In the genomic region with DNA sequence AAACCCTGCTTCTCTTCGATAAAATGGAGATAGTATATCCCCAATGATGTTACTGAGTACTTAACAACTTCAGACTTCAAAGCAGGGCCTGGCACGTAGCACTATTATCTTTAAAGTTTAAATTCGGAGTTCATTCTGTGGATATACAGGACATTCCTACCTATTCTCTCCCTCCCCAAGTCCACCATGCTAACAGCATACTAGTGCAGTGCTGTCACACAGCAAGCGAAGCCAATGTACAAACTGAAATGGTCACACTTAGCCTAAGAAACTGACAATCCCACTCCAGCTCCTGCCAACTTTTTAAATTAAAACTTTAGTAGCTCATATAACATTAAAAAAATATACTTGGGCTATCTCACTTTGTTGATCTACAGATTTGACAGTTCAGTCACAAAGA, we compare ENCODE assay signal across 11 cellular contexts. TPM values are rescaled to one million over a fixed set of nuclear protein-coding genes. Genes with fewer than 3 reads are reported as not detected.
DNase-seq lines count a peak whose midpoint lies in the region; ATAC-seq, FAIRE-seq and TF ChIP-seq lines count a peak whose summit lies in the region.
"Had no signal": no experiment of that assay in that cellular context is flagged by ENCODE, and none has a peak within 500 bp of the region (broad histone marks: within the 10 kb centered on the region; RNA-seq: fewer than 3 reads in every experiment).

No MANE protein-coding gene starts in this region.

- H3K27me3 Mint-ChIP-seq in activated T-helper 1 cell treated with anti-CD3 and anti-CD28 coated beads, Interleukin-12 subunit alpha, Interleukin-12 subunit beta, Interleukin-2, Interleukin-4 antibody, amounts not matched to agents 30 ng/mL and 10 ng/mL and 1 ng/mL, durations not matched to agents 14 hours and 24 hours and 36 hours (ENCODE audit: insufficient read depth): no peaks in the 10 kb centered on the region
- H3K27me3 Mint-ChIP-seq in immature natural killer cell (ENCODE audit: low read depth in 3 of 3): peaks cover 4 to 12% (median 6%) of the 10 kb centered on the region in 3 donors

- intact Hi-C loops in activated T-helper 1 cell treated with anti-CD3 and anti-CD28 coated beads, Interleukin-12 subunit alpha, Interleukin-12 subunit beta, Interleukin-2, Interleukin-4 antibody, amounts not matched to agents 30 ng/mL and 10 ng/mL and 1 ng/mL, durations not matched to agents 14 hours and 24 hours and 36 hours (cut with micrococcal nuclease): loop anchor here (2.0 to 10.0 kb wide), 10 partner anchors 35 to 1683 kb away; a partner anchor contains a TSS
- intact Hi-C loops in testis (cut with DNase I; ENCODE audit: low total_unique reads) (no loop called here), sciatic nerve (cut with DNase I) (loop anchor here (10.0 kb wide), 1 partner anchor 53 kb away; a partner anchor contains a TSS)

- peak overlapping the region; percentile 86 for H3K4me2 ChIP-seq in SK-N-SH

- H4K20me1 ChIP-seq in SK-N-SH (ENCODE audit: insufficient read depth): peaks cover 32% of the 10 kb centered on the region

- H3K36me3 ChIP-seq in SK-N-SH (replicated peaks in 1 of 2; ENCODE audit: control insufficient read depth in 1 of 2, insufficient read depth in 2 of 2, low read length in 1 of 2): peaks cover 20 to 37% of the 10 kb centered on the region in 2 experiments
- H3K36me3 ChIP-seq in testis (ENCODE audit: low read depth, missing control alignments): no peaks in the 10 kb centered on the region

- POLR2A ChIA-PET in SK-N-SH (lab: Yijun Ruan, JAX): interaction anchor here (1.5 to 2.6 kb wide), 2 partner anchors 9 to 53 kb away, joined by 3 to 16 read pairs; a partner anchor contains a TSS

- H3K4me1 Mint-ChIP-seq in activated T-helper 1 cell treated with anti-CD3 and anti-CD28 coated beads, Interleukin-12 subunit alpha, Interleukin-12 subunit beta, Interleukin-2, Interleukin-4 antibody, amounts not matched to agents 30 ng/mL and 10 ng/mL and 1 ng/mL, durations not matched to agents 14 hours and 24 hours and 36 hours (ENCODE audit: low read depth): peaks cover 48% of the 10 kb centered on the region
- H3K4me1 Mint-ChIP-seq in immature natural killer cell: peaks cover 34 to 50% of the 10 kb centered on the region in 2 donors

- no peaks in the 10 kb centered on the region for H3K9me2 ChIP-seq in SK-N-SH

- no peak overlapping the region; the same call in 1 of the 2 replicates for H2AFZ ChIP-seq in SK-N-SH (ENCODE audit: low read depth)

- H3K4me1 ChIP-seq in SK-N-SH (ENCODE audit: control insufficient read depth in 1 of 2, insufficient read depth in 2 of 2, low read depth in 1 of 2, low read length in 1 of 2) (peaks cover 24% of the 10 kb centered on the region in 2 experiments), testis (peaks cover 24% of the 10 kb centered on the region)

- ATAC-seq in SK-N-SH treated with all-trans-retinoic acid at 6 μM for 48 hours (no peak), sciatic nerve (no peak)
- ATAC-seq: left ventricle myocardium superior had no signal

- H3K27ac ChIP-seq in SK-N-SH (ENCODE audit: low read depth in 2 of 2, low read length in 1 of 2) (peak overlapping the region; percentile 80 to 93), testis (peak overlapping the region; percentile 90 to 93)

- peaks cover 20% of the 10 kb centered on the region for H3F3A ChIP-seq in SK-N-SH (replicated peaks; ENCODE audit: insufficient read depth)

- 87% methylated on average over 4 of the region's 4 CpGs for WGBS in SK-N-SH (ENCODE audit: low lambda C conversion rate)
- 47 to 64% methylated on average over 4 of the region's 4 CpGs for WGBS in testis, 2 donors

- no peak for TF ChIP-seq CTCF in SK-N-SH (IDR thresholded peaks at IDR 0.05)
- no peak for TF ChIP-seq CTCF in testis (IDR thresholded peaks at IDR 0.05)

- peaks cover 41% of the 10 kb centered on the region for H3K36me3 Mint-ChIP-seq in activated T-helper 1 cell treated with anti-CD3 and anti-CD28 coated beads, Interleukin-12 subunit alpha, Interleukin-12 subunit beta, Interleukin-2, Interleukin-4 antibody, amounts not matched to agents 30 ng/mL and 10 ng/mL and 1 ng/mL, durations not matched to agents 14 hours and 24 hours and 36 hours (ENCODE audit: low read depth)
- H3K36me3 Mint-ChIP-seq in immature natural killer cell: no peaks in the 10 kb centered on the region

- TF ChIP-seq POLR2A in testis (IDR thresholded peaks at IDR 0.05) (no peak), H54 (IDR thresholded peaks at IDR 0.05; ENCODE audit: low read depth, low read length) (no peak)

- DNase-seq in SK-N-SH (no peak), immature natural killer cell (no peak), testis (no peak), sciatic nerve (ENCODE audit: low spot score) (no peak), NCI-H446 treated with DMSO at 0.1 percent for 48 hours (lab: John Stamatoyannopoulos, UW) (no peak), H54 (ENCODE audit: insufficient read length, low spot score) (no peak)
- no peak for DNase-seq in activated T-helper 1 cell treated with anti-CD3 and anti-CD28 coated beads, Interleukin-12 subunit alpha, Interleukin-12 subunit beta, Interleukin-2, Interleukin-4 antibody, amounts not matched to agents 30 ng/mL and 10 ng/mL and 1 ng/mL, durations not matched to agents 14 hours and 24 hours and 36 hours (ENCODE audit: low spot score)
- DNase-seq: activated T-cell treated with anti-CD3 and anti-CD28 coated beads, Interleukin-2, amount 50 U/mL, for 1 hour; left ventricle myocardium superior; stimulated activated naive CD4-positive, alpha-beta T cell treated with Interleukin-2 at 50 U/mL for 16 hours had no signal

- no peak for FAIRE-seq in H54 (lab: Jason Lieb, UNC)

- H3K9me3 ChIP-seq in SK-N-SH: no peaks in the 10 kb centered on the region
- H3K9me3 ChIP-seq in testis: no peaks in the 10 kb centered on the region

- peak overlapping the region; percentile 92; the same call in 1 of the 2 replicates for H3K9ac ChIP-seq in SK-N-SH

- peaks cover 71% of the 10 kb centered on the region for H3K79me2 ChIP-seq in SK-N-SH (ENCODE audit: insufficient read depth)

- TF ChIP-seq EP300 in SK-N-SH (IDR thresholded peaks at IDR 0.05; ENCODE audit: borderline replicate concordance in 1 of 2, low read depth in 1 of 2, low read length in 1 of 2): no peak

- CTCF ChIA-PET in SK-N-SH (lab: Yijun Ruan, JAX): interaction anchor here (0.6 to 3.5 kb wide), 8 partner anchors 50 to 224 kb away, joined by 3 to 18 read pairs (median 4); a partner anchor contains a TSS

- no peaks in the 10 kb centered on the region for H3K9me3 Mint-ChIP-seq in activated T-helper 1 cell treated with anti-CD3 and anti-CD28 coated beads, Interleukin-12 subunit alpha, Interleukin-12 subunit beta, Interleukin-2, Interleukin-4 antibody, amounts not matched to agents 30 ng/mL and 10 ng/mL and 1 ng/mL, durations not matched to agents 14 hours and 24 hours and 36 hours
- no peaks in the 10 kb centered on the region for H3K9me3 Mint-ChIP-seq in immature natural killer cell

- peak overlapping the region; percentile 98 for H3K27ac Mint-ChIP-seq in activated T-helper 1 cell treated with anti-CD3 and anti-CD28 coated beads, Interleukin-12 subunit alpha, Interleukin-12 subunit beta, Interleukin-2, Interleukin-4 antibody, amounts not matched to agents 30 ng/mL and 10 ng/mL and 1 ng/mL, durations not matched to agents 14 hours and 24 hours and 36 hours
- peak overlapping the region in 4 of 6 donors; percentile 97 to 99 (median 99) for H3K27ac Mint-ChIP-seq in immature natural killer cell

- H3K4me3 Mint-ChIP-seq in activated T-helper 1 cell treated with anti-CD3 and anti-CD28 coated beads, Interleukin-12 subunit alpha, Interleukin-12 subunit beta, Interleukin-2, Interleukin-4 antibody, amounts not matched to agents 30 ng/mL and 10 ng/mL and 1 ng/mL, durations not matched to agents 14 hours and 24 hours and 36 hours: no peak overlapping the region
- H3K4me3 Mint-ChIP-seq in immature natural killer cell: peak overlapping the region; percentile 89 to 95 (median 95)

- peak overlapping the region in 1 of 2 experiments; percentile 80; a peak in 2 of 4 replicates for H3K4me3 ChIP-seq in SK-N-SH (ENCODE audit: low read depth in 2 of 2, low read length in 1 of 2)
- H3K4me3 ChIP-seq in testis: peak overlapping the region; percentile 86 to 96

- no peak for TF ChIP-seq RAD21 in SK-N-SH (IDR thresholded peaks at IDR 0.05; ENCODE audit: low read length)

- H3K27me3 ChIP-seq in SK-N-SH (ENCODE audit: insufficient read depth) (no peaks in the 10 kb centered on the region), testis (no peaks in the 10 kb centered on the region)

TF ChIP-seq in SK-N-SH, 30 proteins besides CTCF, POLR2A, EP300 and RAD21:
- no peak for TF ChIP-seq GABPA (IDR thresholded peaks at IDR 0.05; ENCODE audit: low read depth)
TF ChIP-seq in SK-N-SH: peak in this region for 0.

RNA-seq across cellular contexts. Expression of a gene that starts 1.2 kb away (rescaled TPM):
- polyA plus RNA-seq in SK-N-SH (2012; rRNA removed): 18.0 and 23.8 TPM in 2 replicates
- 12.2 and 24.7 TPM in 2 replicates for polyA plus RNA-seq in SK-N-SH (2012; cell fraction: cytosol; rRNA removed)
- 28.3 and 29.3 TPM in 2 replicates for polyA plus RNA-seq in SK-N-SH (2012; cell fraction: nucleus; rRNA removed)
- 52.4 and 61.0 TPM in 2 replicates for total RNA-seq in activated T-helper 1 cell treated with anti-CD3 and anti-CD28 coated beads, Interleukin-12 subunit alpha, Interleukin-12 subunit beta, Interleukin-2, Interleukin-4 antibody, amounts not matched to agents 30 ng/mL and 10 ng/mL and 1 ng/mL, durations not matched to agents 14 hours and 24 hours and 36 hours
- 10 to 100 TPM; 48.4 to 83.0 (median 53.4) TPM for polyA plus RNA-seq in immature natural killer cell
- 10 to 100 TPM; 19.9 to 22.4 TPM for total RNA-seq in testis
- polyA plus RNA-seq in testis (ENCODE audit: insufficient read depth, low read depth, low replicate concordance): 7.7 TPM
- total RNA-seq in sciatic nerve: 52.9 TPM

RNA-seq across cellular contexts. Expression of a gene that starts 2.5 kb away (rescaled TPM):
- 353 and 408 TPM in 2 replicates for polyA plus RNA-seq in SK-N-SH (2012; rRNA removed)
- 433 and 475 TPM in 2 replicates for polyA plus RNA-seq in SK-N-SH (2012; cell fraction: cytosol; rRNA removed)
- polyA plus RNA-seq in SK-N-SH (2012; cell fraction: nucleus; rRNA removed): 155 and 187 TPM in 2 replicates
- 447 and 450 TPM in 2 replicates for total RNA-seq in activated T-helper 1 cell treated with anti-CD3 and anti-CD28 coated beads, Interleukin-12 subunit alpha, Interleukin-12 subunit beta, Interleukin-2, Interleukin-4 antibody, amounts not matched to agents 30 ng/mL and 10 ng/mL and 1 ng/mL, durations not matched to agents 14 hours and 24 hours and 36 hours
- polyA plus RNA-seq in immature natural killer cell: 100 to 1,000 TPM; 375 to 574 (median 414) TPM
- total RNA-seq in testis: 10 to 100 TPM; 73.0 to 91.5 TPM
- 260 TPM for polyA plus RNA-seq in testis (ENCODE audit: insufficient read depth, low read depth, low replicate concordance)
- 83.2 TPM for total RNA-seq in sciatic nerve

RNA-seq across cellular contexts. Expression of a gene that starts 53.4 kb away (rescaled TPM):
- polyA plus RNA-seq in SK-N-SH (2012; rRNA removed) (20.8 and 29.7 TPM in 2 replicates), immature natural killer cell (10 to 100 TPM; 29.9 to 67.2 (median 47.3) TPM), testis (ENCODE audit: insufficient read depth, low read depth, low replicate concordance) (50.2 TPM)
- polyA plus RNA-seq in SK-N-SH (2012; cell fraction: cytosol; rRNA removed): 39.7 and 57.5 TPM in 2 replicates
- polyA plus RNA-seq in SK-N-SH (2012; cell fraction: nucleus; rRNA removed): 5.7 and 14.4 TPM in 2 replicates
- 28.6 and 29.7 TPM in 2 replicates for total RNA-seq in activated T-helper 1 cell treated with anti-CD3 and anti-CD28 coated beads, Interleukin-12 subunit alpha, Interleukin-12 subunit beta, Interleukin-2, Interleukin-4 antibody, amounts not matched to agents 30 ng/mL and 10 ng/mL and 1 ng/mL, durations not matched to agents 14 hours and 24 hours and 36 hours
- total RNA-seq in testis (10 to 100 TPM; 42.0 to 51.7 TPM), sciatic nerve (34.1 TPM)
